Comparison of ENCODE assay signal across 1 cellular context in the genomic region with DNA sequence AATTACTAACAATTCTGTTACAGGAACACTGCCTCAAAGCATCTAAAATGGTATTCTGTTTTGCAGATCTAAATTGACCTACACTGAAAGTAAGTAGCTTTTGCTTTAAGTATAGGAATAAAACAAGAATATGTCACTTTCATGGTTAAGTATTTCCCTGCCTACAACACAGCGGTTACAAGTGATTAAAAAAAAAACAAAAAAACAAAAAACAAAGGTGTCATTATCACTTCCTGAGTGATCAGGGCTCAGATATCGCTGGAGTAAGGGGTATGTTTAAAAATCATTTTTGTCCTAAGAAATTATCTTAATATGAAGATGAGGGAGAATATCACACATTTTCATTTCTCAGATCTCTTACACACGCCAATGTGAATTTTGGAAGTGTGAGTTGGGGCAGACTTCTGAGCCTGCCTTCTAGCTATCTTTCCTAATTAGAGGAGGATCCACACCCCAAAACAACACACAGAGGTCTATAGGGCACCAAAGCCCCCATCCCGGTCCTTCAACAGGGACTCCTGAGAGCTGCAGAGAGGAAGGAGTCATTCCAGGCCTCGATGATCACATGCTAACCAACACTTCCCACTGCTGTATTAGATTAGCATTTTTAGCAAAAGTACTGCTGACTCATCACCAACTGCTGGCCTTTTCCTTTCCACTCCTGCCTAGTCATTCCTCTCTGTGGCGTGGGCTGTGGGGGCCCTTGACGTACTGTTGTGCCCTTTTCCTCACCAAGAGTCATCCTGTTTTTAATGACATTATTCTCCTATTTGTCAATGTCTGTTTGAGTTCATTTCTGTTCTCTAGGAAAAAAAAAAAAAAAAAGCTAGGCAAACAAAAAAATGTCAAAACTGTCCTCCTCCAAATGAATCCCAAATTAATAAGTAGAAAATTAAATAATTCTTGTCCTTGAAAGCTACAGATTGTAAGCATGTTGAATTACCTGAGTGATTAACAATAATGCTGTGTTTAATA.
A peak's percentile ranks its signal among the peaks of the same experiment; 100 is the strongest.
TF ChIP-seq lines count a peak whose summit lies in the region.

No MANE protein-coding gene starts in this region.

TF ChIP-seq in A549, 52 proteins besides CTCF, POLR2A, EP300 and RAD21 (continued from another document):
- TF ChIP-seq, protein P1, sequence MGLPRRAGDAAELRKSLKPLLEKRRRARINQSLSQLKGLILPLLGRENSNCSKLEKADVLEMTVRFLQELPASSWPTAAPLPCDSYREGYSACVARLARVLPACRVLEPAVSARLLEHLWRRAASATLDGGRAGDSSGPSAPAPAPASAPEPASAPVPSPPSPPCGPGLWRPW (IDR thresholded peaks at IDR 0.05): no peak
- TF ChIP-seq SMC3 (IDR thresholded peaks at IDR 0.05) (0 out of 3 replicates have a peak, but pooled peaks have one; percentile 8), NFE2L2 (conservative IDR thresholded peaks at IDR 0.05; ENCODE audit: low read length) (peak; percentile 79), FOSL2 (IDR thresholded peaks at IDR 0.05) (no peak), FOSL2 (CRISPR knock-in tag; IDR thresholded peaks at IDR 0.05) (peak; percentile 77), MYC (IDR thresholded peaks at IDR 0.05; ENCODE audit: borderline replicate concordance, low read length) (no peak), FOXS1 (CRISPR knock-in tag; IDR thresholded peaks at IDR 0.05) (0 out of 2 replicates have a peak, but pooled peaks have one; percentile 54), NR3C1 (IDR thresholded peaks at IDR 0.05) (no peak)
- TF ChIP-seq, protein P2, sequence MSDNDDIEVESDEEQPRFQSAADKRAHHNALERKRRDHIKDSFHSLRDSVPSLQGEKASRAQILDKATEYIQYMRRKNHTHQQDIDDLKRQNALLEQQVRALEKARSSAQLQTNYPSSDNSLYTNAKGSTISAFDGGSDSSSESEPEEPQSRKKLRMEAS (IDR thresholded peaks at IDR 0.05): peak; percentile 58
- TF ChIP-seq, protein P3, sequence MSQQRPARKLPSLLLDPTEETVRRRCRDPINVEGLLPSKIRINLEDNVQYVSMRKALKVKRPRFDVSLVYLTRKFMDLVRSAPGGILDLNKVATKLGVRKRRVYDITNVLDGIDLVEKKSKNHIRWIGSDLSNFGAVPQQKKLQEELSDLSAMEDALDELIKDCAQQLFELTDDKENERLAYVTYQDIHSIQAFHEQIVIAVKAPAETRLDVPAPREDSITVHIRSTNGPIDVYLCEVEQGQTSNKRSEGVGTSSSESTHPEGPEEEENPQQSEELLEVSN (IDR thresholded peaks at IDR 0.05; ENCODE audit: borderline replicate concordance, low read depth): peak; percentile 60; the same call in 1 of the 2 replicates
